ENCODE assay signal across 1 cellular context in the genomic region with DNA sequence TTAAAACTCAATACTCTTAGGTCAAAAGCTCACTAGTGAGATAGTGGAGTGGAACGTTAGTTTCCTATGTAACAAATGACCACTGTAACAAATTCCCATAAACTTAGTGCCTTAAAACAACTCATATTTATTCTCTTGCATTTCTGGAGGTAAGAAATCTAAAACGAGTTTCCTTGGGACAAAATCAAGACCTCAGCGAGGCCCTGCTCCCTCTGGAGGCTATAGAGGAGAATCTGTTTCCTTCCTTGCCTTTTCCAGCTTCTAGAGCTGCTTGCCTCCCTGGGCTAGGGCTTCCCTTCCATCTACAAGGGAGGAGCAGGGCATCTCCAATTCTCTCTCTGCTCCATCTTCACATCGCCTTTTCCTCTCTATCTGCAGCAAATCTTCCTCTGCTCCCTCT.
TF ChIP-seq lines count a peak whose summit lies in the region.

No MANE protein-coding gene starts in this region.

TF ChIP-seq in WTC11, 78 proteins besides CTCF, POLR2A, EP300 and RAD21 (continued from another document):
- TF ChIP-seq, protein P1, sequence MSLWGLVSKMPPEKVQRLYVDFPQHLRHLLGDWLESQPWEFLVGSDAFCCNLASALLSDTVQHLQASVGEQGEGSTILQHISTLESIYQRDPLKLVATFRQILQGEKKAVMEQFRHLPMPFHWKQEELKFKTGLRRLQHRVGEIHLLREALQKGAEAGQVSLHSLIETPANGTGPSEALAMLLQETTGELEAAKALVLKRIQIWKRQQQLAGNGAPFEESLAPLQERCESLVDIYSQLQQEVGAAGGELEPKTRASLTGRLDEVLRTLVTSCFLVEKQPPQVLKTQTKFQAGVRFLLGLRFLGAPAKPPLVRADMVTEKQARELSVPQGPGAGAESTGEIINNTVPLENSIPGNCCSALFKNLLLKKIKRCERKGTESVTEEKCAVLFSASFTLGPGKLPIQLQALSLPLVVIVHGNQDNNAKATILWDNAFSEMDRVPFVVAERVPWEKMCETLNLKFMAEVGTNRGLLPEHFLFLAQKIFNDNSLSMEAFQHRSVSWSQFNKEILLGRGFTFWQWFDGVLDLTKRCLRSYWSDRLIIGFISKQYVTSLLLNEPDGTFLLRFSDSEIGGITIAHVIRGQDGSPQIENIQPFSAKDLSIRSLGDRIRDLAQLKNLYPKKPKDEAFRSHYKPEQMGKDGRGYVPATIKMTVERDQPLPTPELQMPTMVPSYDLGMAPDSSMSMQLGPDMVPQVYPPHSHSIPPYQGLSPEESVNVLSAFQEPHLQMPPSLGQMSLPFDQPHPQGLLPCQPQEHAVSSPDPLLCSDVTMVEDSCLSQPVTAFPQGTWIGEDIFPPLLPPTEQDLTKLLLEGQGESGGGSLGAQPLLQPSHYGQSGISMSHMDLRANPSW (CRISPR knock-in tag; conservative IDR thresholded peaks at IDR 0.05; ENCODE audit: low read depth), result no peak
- no peak for TF ChIP-seq SMAD3 (CRISPR knock-in tag; IDR thresholded peaks at IDR 0.05; ENCODE audit: borderline replicate concordance)
- TF ChIP-seq, protein P2, sequence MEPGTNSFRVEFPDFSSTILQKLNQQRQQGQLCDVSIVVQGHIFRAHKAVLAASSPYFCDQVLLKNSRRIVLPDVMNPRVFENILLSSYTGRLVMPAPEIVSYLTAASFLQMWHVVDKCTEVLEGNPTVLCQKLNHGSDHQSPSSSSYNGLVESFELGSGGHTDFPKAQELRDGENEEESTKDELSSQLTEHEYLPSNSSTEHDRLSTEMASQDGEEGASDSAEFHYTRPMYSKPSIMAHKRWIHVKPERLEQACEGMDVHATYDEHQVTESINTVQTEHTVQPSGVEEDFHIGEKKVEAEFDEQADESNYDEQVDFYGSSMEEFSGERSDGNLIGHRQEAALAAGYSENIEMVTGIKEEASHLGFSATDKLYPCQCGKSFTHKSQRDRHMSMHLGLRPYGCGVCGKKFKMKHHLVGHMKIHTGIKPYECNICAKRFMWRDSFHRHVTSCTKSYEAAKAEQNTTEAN (CRISPR knock-in tag; IDR thresholded peaks at IDR 0.05), result no peak
